In genomic region chr11:1400168-1401000, GRCh38 we compare ENCODE assay signal across 21 cellular contexts.
"Had no signal": no experiment of that assay in that cellular context is flagged by ENCODE, and none has a peak within 500 bp of the region (broad histone marks: within the 10 kb centered on the region; RNA-seq: fewer than 3 reads in every experiment).

No MANE protein-coding gene starts in this region.

- H3K9ac ChIP-seq: parathyroid adenoma had no signal

- H2AFZ ChIP-seq: parathyroid adenoma had no signal

- H3K27ac Mint-ChIP-seq: memory B cell; mesothelial cell of epicardium; natural killer cell treated with Interleukin-12 subunit alpha and Interleukin-12 subunit beta and Interleukin-15 and Interleukin-18, amount 100 ng/mL, for 72 hours; type B pancreatic cell had no signal

- H3K9me3 ChIP-seq: heart left ventricle, lower lobe of right lung, prostate gland, thyroid gland had no signal

- H3K36me3 Mint-ChIP-seq: memory B cell; mesothelial cell of epicardium; natural killer cell treated with Interleukin-12 subunit alpha and Interleukin-12 subunit beta and Interleukin-15 and Interleukin-18, amount 100 ng/mL, for 72 hours; type B pancreatic cell had no signal

- FAIRE-seq: endometrium, frontal cortex, urothelium cell line had no signal

- DNase-seq: cortex of kidney; effector memory CD4-positive, alpha-beta T cell; hippocampal formation; kidney glomerular epithelial cell; lower lobe of right lung; retina; stimulated activated CD4-positive, alpha-beta T cell treated with anti-CD3 and anti-CD28 coated beads, Interleukin-2, amount 100 ng/mL, for 48 hours; stimulated activated naive CD4-positive, alpha-beta T cell treated with Interleukin-2 at 50 U/mL for 16 hours; thyroid gland had no signal

- H3K4me1 Mint-ChIP-seq: memory B cell, mesothelial cell of epicardium had no signal

- H3K36me3 ChIP-seq: heart left ventricle, lower lobe of right lung, prostate gland, thyroid gland had no signal

- ATAC-seq: esophagus mucosa; heart left ventricle; lower lobe of right lung; natural killer cell treated with Interleukin-12 subunit alpha and Interleukin-12 subunit beta and Interleukin-15 and Interleukin-18, amount 100 ng/mL, for 72 hours had no signal

- H3K4me3 ChIP-seq: heart left ventricle, lower lobe of right lung, prostate gland, smooth muscle cell, thyroid gland had no signal

- H3K4me2 ChIP-seq: smooth muscle cell had no signal

- H3K4me1 ChIP-seq: heart left ventricle, lower lobe of right lung, prostate gland, thyroid gland had no signal

- H3K27ac ChIP-seq: heart left ventricle, lower lobe of right lung, parathyroid adenoma, prostate gland, thyroid gland had no signal

- H3K9me3 Mint-ChIP-seq: memory B cell; mesothelial cell of epicardium; natural killer cell treated with Interleukin-12 subunit alpha and Interleukin-12 subunit beta and Interleukin-15 and Interleukin-18, amount 100 ng/mL, for 72 hours; type B pancreatic cell had no signal

- H3K27me3 ChIP-seq: thyroid gland had no signal

- H3K27me3 Mint-ChIP-seq: natural killer cell treated with Interleukin-12 subunit alpha and Interleukin-12 subunit beta and Interleukin-15 and Interleukin-18, amount 100 ng/mL, for 72 hours; type B pancreatic cell had no signal

- H3K4me3 Mint-ChIP-seq: memory B cell; mesothelial cell of epicardium; natural killer cell treated with Interleukin-12 subunit alpha and Interleukin-12 subunit beta and Interleukin-15 and Interleukin-18, amount 100 ng/mL, for 72 hours; type B pancreatic cell had no signal
